ENCODE assay signal across 1 cellular context in the genomic region with DNA sequence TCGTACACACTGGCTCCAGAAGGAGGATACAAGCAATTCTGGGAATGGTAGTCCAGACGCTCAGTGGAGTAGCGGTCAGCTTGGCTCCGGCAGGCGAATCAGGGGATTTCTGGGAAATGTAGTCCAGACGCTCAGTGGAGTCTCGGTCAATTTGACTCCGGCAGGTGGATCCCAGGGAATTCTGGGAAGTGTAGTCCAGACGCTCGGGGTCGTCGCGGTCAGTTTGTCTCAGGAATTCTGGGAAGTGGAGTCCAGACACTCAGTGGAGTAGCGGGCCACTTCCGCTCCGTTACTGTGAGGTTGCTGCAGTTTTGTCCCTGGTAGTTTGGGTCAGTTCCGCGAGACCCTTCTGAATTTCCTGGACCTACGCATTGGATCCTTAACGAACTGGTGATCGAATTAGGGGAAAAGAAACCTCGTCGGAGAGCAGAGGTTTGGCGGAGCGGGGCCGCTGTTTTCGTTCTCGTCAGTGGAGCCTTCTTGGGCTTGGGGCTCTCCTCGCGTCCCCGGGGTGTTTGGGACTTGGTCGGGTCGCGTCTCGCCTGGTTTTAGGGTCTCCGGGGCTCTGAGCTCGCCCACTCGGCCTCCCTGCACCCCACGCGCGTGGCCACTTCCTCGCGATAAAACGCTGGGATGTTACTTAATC.
TF ChIP-seq lines count a peak whose summit lies in the region.

ZNF225 (plus strand) TSS at position 262 of the 646 bp plus-strand sequence. CDS start 2,429 bp downstream, outside the sequence.

TF ChIP-seq in HepG2, 621 proteins besides CTCF, POLR2A, EP300 and RAD21 (continued from another document and continues in another):
- TF ChIP-seq SIX1 (CRISPR knock-in tag; IDR thresholded peaks at IDR 0.05; ENCODE audit: borderline replicate concordance): peak; percentile 28; the same call in 1 of the 2 replicates
- TF ChIP-seq SIX4 (CRISPR knock-in tag; IDR thresholded peaks at IDR 0.05): peak; percentile 64; the same call in 1 of the 2 replicates
- TF ChIP-seq CCAR2 (optimal IDR thresholded peaks at IDR 0.05; ENCODE audit: low read depth, low read length): no peak
- TF ChIP-seq HMGXB4 (CRISPR knock-in tag; IDR thresholded peaks at IDR 0.05; ENCODE audit: borderline replicate concordance in 1 of 2, low read depth in 1 of 2): peak; percentile 64 to 74; a peak in 2 of 4 replicates
- no peak for TF ChIP-seq ZNF207 (IDR thresholded peaks at IDR 0.05; ENCODE audit: borderline replicate concordance)
- TF ChIP-seq PITX1 (CRISPR knock-in tag; IDR thresholded peaks at IDR 0.05): peak; percentile 76
- no peak for TF ChIP-seq ZFP41 (CRISPR knock-in tag; IDR thresholded peaks at IDR 0.05; ENCODE audit: borderline replicate concordance)
- no peak for TF ChIP-seq PLRG1 (conservative IDR thresholded peaks at IDR 0.05)
- TF ChIP-seq GRHL1 (CRISPR knock-in tag; conservative IDR thresholded peaks at IDR 0.05): no peak
- TF ChIP-seq RNF2 (conservative IDR thresholded peaks at IDR 0.05; ENCODE audit: low read depth): no peak
- TF ChIP-seq TCF12 (IDR thresholded peaks at IDR 0.05): no peak
- no peak for TF ChIP-seq TCF12 (CRISPR knock-in tag; IDR thresholded peaks at IDR 0.05)
- TF ChIP-seq IRF1 (CRISPR knock-in tag; IDR thresholded peaks at IDR 0.05; ENCODE audit: low read depth): no peak
- 0 out of 2 replicates have a peak, but pooled peaks have one; percentile 31 for TF ChIP-seq NR2F2 (IDR thresholded peaks at IDR 0.05; ENCODE audit: borderline replicate concordance, low read depth)
- TF ChIP-seq, protein P1, sequence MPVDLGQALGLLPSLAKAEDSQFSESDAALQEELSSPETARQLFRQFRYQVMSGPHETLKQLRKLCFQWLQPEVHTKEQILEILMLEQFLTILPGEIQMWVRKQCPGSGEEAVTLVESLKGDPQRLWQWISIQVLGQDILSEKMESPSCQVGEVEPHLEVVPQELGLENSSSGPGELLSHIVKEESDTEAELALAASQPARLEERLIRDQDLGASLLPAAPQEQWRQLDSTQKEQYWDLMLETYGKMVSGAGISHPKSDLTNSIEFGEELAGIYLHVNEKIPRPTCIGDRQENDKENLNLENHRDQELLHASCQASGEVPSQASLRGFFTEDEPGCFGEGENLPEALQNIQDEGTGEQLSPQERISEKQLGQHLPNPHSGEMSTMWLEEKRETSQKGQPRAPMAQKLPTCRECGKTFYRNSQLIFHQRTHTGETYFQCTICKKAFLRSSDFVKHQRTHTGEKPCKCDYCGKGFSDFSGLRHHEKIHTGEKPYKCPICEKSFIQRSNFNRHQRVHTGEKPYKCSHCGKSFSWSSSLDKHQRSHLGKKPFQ (CRISPR knock-in tag; IDR thresholded peaks at IDR 0.05; ENCODE audit: insufficient replicate concordance): no peak
- TF ChIP-seq ERF (CRISPR knock-in tag; IDR thresholded peaks at IDR 0.05): 0 out of 2 replicates have a peak, but pooled peaks have one; percentile 48
- no peak for TF ChIP-seq FOXO1 (CRISPR knock-in tag; IDR thresholded peaks at IDR 0.05)
- TF ChIP-seq SALL2 (CRISPR knock-in tag; IDR thresholded peaks at IDR 0.05): no peak
- TF ChIP-seq, protein P2, sequence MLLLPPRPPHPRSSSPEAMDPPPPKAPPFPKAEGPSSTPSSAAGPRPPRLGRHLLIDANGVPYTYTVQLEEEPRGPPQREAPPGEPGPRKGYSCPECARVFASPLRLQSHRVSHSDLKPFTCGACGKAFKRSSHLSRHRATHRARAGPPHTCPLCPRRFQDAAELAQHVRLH (CRISPR knock-in tag; IDR thresholded peaks at IDR 0.05; ENCODE audit: borderline replicate concordance, low read depth): 0 out of 2 replicates have a peak, but pooled peaks have one; percentile 23
- TF ChIP-seq ZNF549 (CRISPR knock-in tag; IDR thresholded peaks at IDR 0.05): no peak
- TF ChIP-seq ETV5 (CRISPR knock-in tag; IDR thresholded peaks at IDR 0.05; ENCODE audit: borderline replicate concordance): peak; percentile 78
- TF ChIP-seq ZNF501 (CRISPR knock-in tag; IDR thresholded peaks at IDR 0.05): peak; percentile 77
- TF ChIP-seq SMC3 (IDR thresholded peaks at IDR 0.05; ENCODE audit: low read length): peak; percentile 17; the same call in 1 of the 2 replicates
- TF ChIP-seq CAMTA2 (CRISPR knock-in tag; IDR thresholded peaks at IDR 0.05; ENCODE audit: borderline replicate concordance): no peak
- TF ChIP-seq MAF1 (CRISPR knock-in tag; IDR thresholded peaks at IDR 0.05; ENCODE audit: borderline replicate concordance): no peak
- TF ChIP-seq GMEB2 (CRISPR knock-in tag; IDR thresholded peaks at IDR 0.05; ENCODE audit: low read depth): peak; percentile 75
- no peak; the same call in 1 of the 2 replicates for TF ChIP-seq MAX (IDR thresholded peaks at IDR 0.05)
- TF ChIP-seq ZNF687 (CRISPR knock-in tag; IDR thresholded peaks at IDR 0.05): peak; percentile 54
- no peak for TF ChIP-seq ZNF354B (CRISPR knock-in tag; IDR thresholded peaks at IDR 0.05)
- no peak for TF ChIP-seq RCOR2 (CRISPR knock-in tag; IDR thresholded peaks at IDR 0.05)
- TF ChIP-seq THAP11 (CRISPR knock-in tag; IDR thresholded peaks at IDR 0.05): peak; percentile 100
- no peak; the same call in none of the 2 replicates for TF ChIP-seq STAG1 (CRISPR knock-in tag; IDR thresholded peaks at IDR 0.05)
- peak; percentile 94 for TF ChIP-seq ZNF335 (CRISPR knock-in tag; IDR thresholded peaks at IDR 0.05)
- TF ChIP-seq, protein P3, sequence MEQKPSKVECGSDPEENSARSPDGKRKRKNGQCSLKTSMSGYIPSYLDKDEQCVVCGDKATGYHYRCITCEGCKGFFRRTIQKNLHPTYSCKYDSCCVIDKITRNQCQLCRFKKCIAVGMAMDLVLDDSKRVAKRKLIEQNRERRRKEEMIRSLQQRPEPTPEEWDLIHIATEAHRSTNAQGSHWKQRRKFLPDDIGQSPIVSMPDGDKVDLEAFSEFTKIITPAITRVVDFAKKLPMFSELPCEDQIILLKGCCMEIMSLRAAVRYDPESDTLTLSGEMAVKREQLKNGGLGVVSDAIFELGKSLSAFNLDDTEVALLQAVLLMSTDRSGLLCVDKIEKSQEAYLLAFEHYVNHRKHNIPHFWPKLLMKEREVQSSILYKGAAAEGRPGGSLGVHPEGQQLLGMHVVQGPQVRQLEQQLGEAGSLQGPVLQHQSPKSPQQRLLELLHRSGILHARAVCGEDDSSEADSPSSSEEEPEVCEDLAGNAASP (CRISPR knock-in tag; IDR thresholded peaks at IDR 0.05; ENCODE audit: borderline replicate concordance): peak; percentile 68
- TF ChIP-seq, protein P4, sequence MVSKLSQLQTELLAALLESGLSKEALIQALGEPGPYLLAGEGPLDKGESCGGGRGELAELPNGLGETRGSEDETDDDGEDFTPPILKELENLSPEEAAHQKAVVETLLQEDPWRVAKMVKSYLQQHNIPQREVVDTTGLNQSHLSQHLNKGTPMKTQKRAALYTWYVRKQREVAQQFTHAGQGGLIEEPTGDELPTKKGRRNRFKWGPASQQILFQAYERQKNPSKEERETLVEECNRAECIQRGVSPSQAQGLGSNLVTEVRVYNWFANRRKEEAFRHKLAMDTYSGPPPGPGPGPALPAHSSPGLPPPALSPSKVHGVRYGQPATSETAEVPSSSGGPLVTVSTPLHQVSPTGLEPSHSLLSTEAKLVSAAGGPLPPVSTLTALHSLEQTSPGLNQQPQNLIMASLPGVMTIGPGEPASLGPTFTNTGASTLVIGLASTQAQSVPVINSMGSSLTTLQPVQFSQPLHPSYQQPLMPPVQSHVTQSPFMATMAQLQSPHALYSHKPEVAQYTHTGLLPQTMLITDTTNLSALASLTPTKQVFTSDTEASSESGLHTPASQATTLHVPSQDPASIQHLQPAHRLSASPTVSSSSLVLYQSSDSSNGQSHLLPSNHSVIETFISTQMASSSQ (IDR thresholded peaks at IDR 0.05; ENCODE audit: low read depth): peak; percentile 25; the same call in 1 of the 2 replicates
- TF ChIP-seq, protein P4 (CRISPR knock-in tag; IDR thresholded peaks at IDR 0.05; ENCODE audit: borderline replicate concordance): peak; percentile 65; the same call in 1 of the 2 replicates
- no peak for TF ChIP-seq ZNF614 (CRISPR knock-in tag; IDR thresholded peaks at IDR 0.05; ENCODE audit: borderline replicate concordance)
- TF ChIP-seq AGO1 (IDR thresholded peaks at IDR 0.05; ENCODE audit: low read depth, low read length, poor library complexity, severe bottlenecking): no peak
- peak; percentile 71; the same call in 1 of the 2 replicates for TF ChIP-seq MEIS1 (CRISPR knock-in tag; IDR thresholded peaks at IDR 0.05; ENCODE audit: borderline replicate concordance)
- no peak for TF ChIP-seq TSC22D2 (CRISPR knock-in tag; IDR thresholded peaks at IDR 0.05; ENCODE audit: borderline replicate concordance)
- TF ChIP-seq KDM5B (CRISPR knock-in tag; IDR thresholded peaks at IDR 0.05; ENCODE audit: borderline replicate concordance): peak; percentile 27; the same call in 1 of the 2 replicates
